21 cellular contexts compared by ENCODE assay signal in the genomic region with DNA sequence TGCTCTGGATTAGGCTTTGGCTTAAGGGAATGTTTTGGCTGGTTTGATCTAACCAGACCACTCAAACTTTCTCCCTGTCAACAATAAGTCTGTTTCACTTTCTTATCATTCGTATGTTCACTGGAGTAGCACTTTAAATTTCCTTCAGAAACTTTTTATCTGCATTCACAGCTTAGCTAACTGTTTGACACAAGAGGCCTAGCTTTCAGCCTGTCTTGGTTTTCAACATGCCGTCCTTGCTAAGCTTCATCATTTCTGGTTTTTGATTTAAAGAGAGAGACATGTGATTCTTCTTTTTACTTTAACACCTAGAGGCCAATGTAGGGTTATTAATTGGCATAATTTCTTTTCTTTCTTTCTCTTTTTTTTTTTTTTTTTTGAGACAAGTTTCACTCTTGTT. TPM values are rescaled to one million over a fixed set of nuclear protein-coding genes. Genes with fewer than 3 reads are reported as not detected.
"Had no signal": no experiment of that assay in that cellular context is flagged by ENCODE, and none has a peak within 500 bp of the region (broad histone marks: within the 10 kb centered on the region; RNA-seq: fewer than 3 reads in every experiment).

No MANE protein-coding gene starts in this region.

- H3K9ac ChIP-seq: SK-N-SH had no signal

- FAIRE-seq: HTR-8/SVneo had no signal

- H3K27ac Mint-ChIP-seq: IgD-negative memory B cell had no signal

- H3K4me3 Mint-ChIP-seq: IgD-negative memory B cell had no signal

- H3K4me2 ChIP-seq: SK-N-SH had no signal

- DNase-seq: KBM-7, NCI-H1092, NCI-H1105 treated with DMSO at 0.1 percent for 48 hours, NCI-H1417 treated with DMSO at 0.1 percent for 48 hours, NCI-H146, NCI-H1694 treated with DMSO at 0.1 percent for 48 hours, NCI-H1930, NCI-H2081, NCI-H2107, NCI-H2227 treated with DMSO at 0.1 percent for 48 hours, NCI-H524, NCI-H526 treated with DMSO at 0.1 percent for 48 hours, NCI-H748 treated with DMSO at 0.1 percent for 48 hours, PC-3, SHP77, SK-N-SH, SW 1271 had no signal

- H3K36me3 Mint-ChIP-seq: IgD-negative memory B cell had no signal

- ATAC-seq: Panc1, PC-3 had no signal

- H3K9me3 ChIP-seq: SK-N-SH had no signal

- H3K27ac ChIP-seq: RWPE1 had no signal

RNA-seq across cellular contexts. Expression of gene PPFIA4, which starts 44.4 kb away (rescaled TPM):
- polyA plus RNA-seq: IgD-negative memory B cell had no signal
